In the genomic region with DNA sequence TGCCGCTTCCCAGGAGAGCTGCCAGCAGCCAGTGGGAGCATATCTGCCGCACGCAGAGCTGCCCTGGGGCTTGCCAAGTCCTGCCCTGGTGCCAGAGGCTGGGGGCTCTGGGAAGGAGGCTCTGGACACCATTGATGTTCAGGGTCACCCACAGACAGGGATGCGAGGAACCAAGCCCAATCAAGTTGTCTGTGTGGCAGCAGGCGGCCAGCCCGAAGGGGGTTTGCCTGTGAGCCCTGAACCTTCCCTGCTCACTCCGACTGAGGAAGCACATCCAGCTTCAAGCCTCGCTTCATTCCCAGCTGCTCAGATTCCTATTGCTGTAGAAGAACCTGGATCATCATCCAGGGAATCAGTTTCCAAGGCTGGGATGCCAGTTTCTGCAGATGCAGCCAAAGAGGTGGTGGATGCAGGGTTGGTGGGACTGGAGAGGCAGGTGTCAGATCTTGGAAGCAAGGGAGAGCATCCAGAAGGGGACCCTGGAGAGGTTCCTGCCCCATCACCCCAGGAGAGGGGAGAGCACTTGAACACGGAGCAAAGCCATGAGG, we compare ENCODE assay signal across 21 cellular contexts.
"Had no signal": no experiment of that assay in that cellular context is flagged by ENCODE, and none has a peak within 500 bp of the region (broad histone marks: within the 10 kb centered on the region; RNA-seq: fewer than 3 reads in every experiment).

No MANE protein-coding gene starts in this region.

- H3K4me1 Mint-ChIP-seq: stimulated activated effector memory CD8-positive, alpha-beta T cell treated with anti-CD3 and anti-CD28 coated beads, Interleukin-12 subunit alpha, Interleukin-12 subunit beta, amount 100 ng/mL, for 72 hours had no signal

- H3K27me3 ChIP-seq: colonic mucosa, esophagus squamous epithelium, pancreas, right lobe of liver, tibial artery, upper lobe of left lung had no signal

- ATAC-seq: left lobe of liver; natural killer cell treated with Interleukin-12 subunit alpha and Interleukin-12 subunit beta and Interleukin-15 and Interleukin-18, amount 100 ng/mL, for 72 hours; pancreas; right lobe of liver; stimulated activated effector memory CD8-positive, alpha-beta T cell treated with anti-CD3 and anti-CD28 coated beads, Interleukin-12 subunit alpha, Interleukin-12 subunit beta, amount 100 ng/mL, for 72 hours; stimulated activated naive CD8-positive, alpha-beta T cell treated with anti-CD3 and anti-CD28 coated beads, Interleukin-15, Interleukin-2, amounts not matched to agents 100 U/mL and 50 U/mL, for 24 hours had no signal

- H3K36me3 ChIP-seq: colonic mucosa, pancreas, upper lobe of left lung had no signal

- H3K36me3 Mint-ChIP-seq: natural killer cell treated with Interleukin-12 subunit alpha and Interleukin-12 subunit beta and Interleukin-15 and Interleukin-18, amount 100 ng/mL, for 72 hours; stimulated activated effector memory CD8-positive, alpha-beta T cell treated with anti-CD3 and anti-CD28 coated beads, Interleukin-12 subunit alpha, Interleukin-12 subunit beta, amount 100 ng/mL, for 72 hours had no signal

- H3K27me3 Mint-ChIP-seq: natural killer cell treated with Interleukin-12 subunit alpha and Interleukin-12 subunit beta and Interleukin-15 and Interleukin-18, amount 100 ng/mL, for 72 hours; progenitor cell of endocrine pancreas had no signal

- DNase-seq: colonic mucosa; dermis blood vessel endothelial cell; esophagus squamous epithelium; foreskin fibroblast; hippocampal formation; kidney glomerular epithelial cell; mesenchymal stem cell; midbrain; occipital lobe; pancreas; right lobe of liver; stimulated activated CD4-positive, alpha-beta T cell treated with anti-CD3 and anti-CD28 coated beads, Interleukin-4, amount 100 ng/mL, for 1 hour; stimulated activated CD8-positive, alpha-beta memory T cell treated with anti-CD3 and anti-CD28 coated beads, Interleukin-4, amount 100 ng/mL, for 48 hours; stimulated activated naive CD8-positive, alpha-beta T cell treated with anti-CD3 and anti-CD28 coated beads, Interleukin-15, Interleukin-2, amounts not matched to agents 100 U/mL and 50 U/mL, for 24 hours; tibial artery; upper lobe of left lung had no signal

- H3K4me3 ChIP-seq: colonic mucosa, esophagus squamous epithelium, lung, pancreas, right lobe of liver, tibial artery, upper lobe of left lung had no signal

- H3K27ac Mint-ChIP-seq: natural killer cell treated with Interleukin-12 subunit alpha and Interleukin-12 subunit beta and Interleukin-15 and Interleukin-18, amount 100 ng/mL, for 72 hours; progenitor cell of endocrine pancreas; stimulated activated effector memory CD8-positive, alpha-beta T cell treated with anti-CD3 and anti-CD28 coated beads, Interleukin-12 subunit alpha, Interleukin-12 subunit beta, amount 100 ng/mL, for 72 hours had no signal

- H3K4me3 Mint-ChIP-seq: natural killer cell treated with Interleukin-12 subunit alpha and Interleukin-12 subunit beta and Interleukin-15 and Interleukin-18, amount 100 ng/mL, for 72 hours; stimulated activated effector memory CD8-positive, alpha-beta T cell treated with anti-CD3 and anti-CD28 coated beads, Interleukin-12 subunit alpha, Interleukin-12 subunit beta, amount 100 ng/mL, for 72 hours had no signal

- H3K27ac ChIP-seq: colonic mucosa, pancreas, right lobe of liver, tibial artery, upper lobe of left lung had no signal

- H3K9me3 ChIP-seq: colonic mucosa, esophagus squamous epithelium, pancreas, right lobe of liver, tibial artery, upper lobe of left lung had no signal

- H3K4me1 ChIP-seq: colonic mucosa, pancreas, right lobe of liver, tibial artery had no signal

- H3K9me3 Mint-ChIP-seq: natural killer cell treated with Interleukin-12 subunit alpha and Interleukin-12 subunit beta and Interleukin-15 and Interleukin-18, amount 100 ng/mL, for 72 hours; stimulated activated effector memory CD8-positive, alpha-beta T cell treated with anti-CD3 and anti-CD28 coated beads, Interleukin-12 subunit alpha, Interleukin-12 subunit beta, amount 100 ng/mL, for 72 hours had no signal
